In genomic region chr6:24721461-24722215, GRCh38 we compare ENCODE assay signal across 1 cellular context.
TF ChIP-seq lines count a peak whose summit lies in the region.

No MANE protein-coding gene starts in this region.

TF ChIP-seq in HEK293, 187 proteins besides CTCF, POLR2A, EP300 and RAD21 (continued from another document and continues in another):
- TF ChIP-seq, protein P1, sequence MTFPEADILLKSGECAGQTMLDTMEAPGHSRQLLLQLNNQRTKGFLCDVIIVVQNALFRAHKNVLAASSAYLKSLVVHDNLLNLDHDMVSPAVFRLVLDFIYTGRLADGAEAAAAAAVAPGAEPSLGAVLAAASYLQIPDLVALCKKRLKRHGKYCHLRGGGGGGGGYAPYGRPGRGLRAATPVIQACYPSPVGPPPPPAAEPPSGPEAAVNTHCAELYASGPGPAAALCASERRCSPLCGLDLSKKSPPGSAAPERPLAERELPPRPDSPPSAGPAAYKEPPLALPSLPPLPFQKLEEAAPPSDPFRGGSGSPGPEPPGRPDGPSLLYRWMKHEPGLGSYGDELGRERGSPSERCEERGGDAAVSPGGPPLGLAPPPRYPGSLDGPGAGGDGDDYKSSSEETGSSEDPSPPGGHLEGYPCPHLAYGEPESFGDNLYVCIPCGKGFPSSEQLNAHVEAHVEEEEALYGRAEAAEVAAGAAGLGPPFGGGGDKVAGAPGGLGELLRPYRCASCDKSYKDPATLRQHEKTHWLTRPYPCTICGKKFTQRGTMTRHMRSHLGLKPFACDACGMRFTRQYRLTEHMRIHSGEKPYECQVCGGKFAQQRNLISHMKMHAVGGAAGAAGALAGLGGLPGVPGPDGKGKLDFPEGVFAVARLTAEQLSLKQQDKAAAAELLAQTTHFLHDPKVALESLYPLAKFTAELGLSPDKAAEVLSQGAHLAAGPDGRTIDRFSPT (tag by site-specific recombination; IDR thresholded peaks at IDR 0.05): no peak
- TF ChIP-seq, protein P2, sequence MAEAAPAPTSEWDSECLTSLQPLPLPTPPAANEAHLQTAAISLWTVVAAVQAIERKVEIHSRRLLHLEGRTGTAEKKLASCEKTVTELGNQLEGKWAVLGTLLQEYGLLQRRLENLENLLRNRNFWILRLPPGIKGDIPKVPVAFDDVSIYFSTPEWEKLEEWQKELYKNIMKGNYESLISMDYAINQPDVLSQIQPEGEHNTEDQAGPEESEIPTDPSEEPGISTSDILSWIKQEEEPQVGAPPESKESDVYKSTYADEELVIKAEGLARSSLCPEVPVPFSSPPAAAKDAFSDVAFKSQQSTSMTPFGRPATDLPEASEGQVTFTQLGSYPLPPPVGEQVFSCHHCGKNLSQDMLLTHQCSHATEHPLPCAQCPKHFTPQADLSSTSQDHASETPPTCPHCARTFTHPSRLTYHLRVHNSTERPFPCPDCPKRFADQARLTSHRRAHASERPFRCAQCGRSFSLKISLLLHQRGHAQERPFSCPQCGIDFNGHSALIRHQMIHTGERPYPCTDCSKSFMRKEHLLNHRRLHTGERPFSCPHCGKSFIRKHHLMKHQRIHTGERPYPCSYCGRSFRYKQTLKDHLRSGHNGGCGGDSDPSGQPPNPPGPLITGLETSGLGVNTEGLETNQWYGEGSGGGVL (tag by site-specific recombination; IDR thresholded peaks at IDR 0.05): no peak
- TF ChIP-seq TCF7L2 (IDR thresholded peaks at IDR 0.05; ENCODE audit: borderline replicate concordance, low read depth, low read length): no peak
- no peak for TF ChIP-seq KLF17 (tag by site-specific recombination; IDR thresholded peaks at IDR 0.05)
- no peak for TF ChIP-seq ZNF302 (tag by site-specific recombination; IDR thresholded peaks at IDR 0.05; ENCODE audit: low read depth)
- no peak; the same call in 1 of the 2 replicates for TF ChIP-seq ZNF391 (tag by site-specific recombination; IDR thresholded peaks at IDR 0.05; ENCODE audit: borderline replicate concordance, low read depth)
- TF ChIP-seq PRDM10 (tag by site-specific recombination; IDR thresholded peaks at IDR 0.05): no peak
- TF ChIP-seq ZSCAN16 (tag by site-specific recombination; IDR thresholded peaks at IDR 0.05): no peak; the same call in 1 of the 2 replicates
- no peak; the same call in 1 of the 2 replicates for TF ChIP-seq WT1 (tag by site-specific recombination; IDR thresholded peaks at IDR 0.05)
- no peak for TF ChIP-seq ZNF621 (tag by site-specific recombination; IDR thresholded peaks at IDR 0.05)
- 0 out of 2 replicates have a peak, but pooled peaks have one; percentile 52 for TF ChIP-seq ZNF610 (tag by site-specific recombination; IDR thresholded peaks at IDR 0.05; ENCODE audit: borderline replicate concordance)
- no peak for TF ChIP-seq ZNF707 (tag by site-specific recombination; IDR thresholded peaks at IDR 0.05)
- no peak for TF ChIP-seq ZNF654 (tag by site-specific recombination; IDR thresholded peaks at IDR 0.05; ENCODE audit: low read depth)
- peak; percentile 96 for TF ChIP-seq ZFP69B (tag by site-specific recombination; IDR thresholded peaks at IDR 0.05)
- TF ChIP-seq SP2 (tag by site-specific recombination; IDR thresholded peaks at IDR 0.05): no peak
- 0 out of 2 replicates have a peak, but pooled peaks have one; percentile 17 for TF ChIP-seq ZEB2 (tag by site-specific recombination; IDR thresholded peaks at IDR 0.05)
- no peak for TF ChIP-seq ZNF114 (tag by site-specific recombination; IDR thresholded peaks at IDR 0.05)
- peak; percentile 13; the same call in 1 of the 2 replicates for TF ChIP-seq KLF7 (tag by site-specific recombination; IDR thresholded peaks at IDR 0.05; ENCODE audit: borderline replicate concordance)
- TF ChIP-seq, protein P3, sequence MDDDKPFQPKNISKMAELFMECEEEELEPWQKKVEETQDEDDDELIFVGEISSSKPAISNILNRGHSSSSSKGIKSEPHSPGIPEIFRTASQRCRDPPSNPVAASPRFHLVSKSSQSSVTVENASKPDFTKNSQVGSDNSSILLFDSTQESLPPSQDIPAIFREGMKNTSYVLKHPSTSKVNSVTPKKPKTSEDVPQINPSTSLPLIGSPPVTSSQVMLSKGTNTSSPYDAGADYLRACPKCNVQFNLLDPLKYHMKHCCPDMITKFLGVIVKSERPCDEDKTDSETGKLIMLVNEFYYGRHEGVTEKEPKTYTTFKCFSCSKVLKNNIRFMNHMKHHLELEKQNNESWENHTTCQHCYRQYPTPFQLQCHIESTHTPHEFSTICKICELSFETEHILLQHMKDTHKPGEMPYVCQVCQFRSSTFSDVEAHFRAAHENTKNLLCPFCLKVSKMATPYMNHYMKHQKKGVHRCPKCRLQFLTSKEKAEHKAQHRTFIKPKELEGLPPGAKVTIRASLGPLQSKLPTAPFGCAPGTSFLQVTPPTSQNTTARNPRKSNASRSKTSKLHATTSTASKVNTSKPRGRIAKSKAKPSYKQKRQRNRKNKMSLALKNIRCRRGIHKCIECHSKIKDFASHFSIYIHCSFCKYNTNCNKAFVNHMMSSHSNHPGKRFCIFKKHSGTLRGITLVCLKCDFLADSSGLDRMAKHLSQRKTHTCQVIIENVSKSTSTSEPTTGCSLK (tag by site-specific recombination; IDR thresholded peaks at IDR 0.05): no peak
- TF ChIP-seq ZNF776 (tag by site-specific recombination; IDR thresholded peaks at IDR 0.05; ENCODE audit: borderline replicate concordance): no peak
- TF ChIP-seq GLIS2 (tag by site-specific recombination; IDR thresholded peaks at IDR 0.05): no peak; the same call in none of the 2 replicates
- TF ChIP-seq IKZF3 (tag by site-specific recombination; IDR thresholded peaks at IDR 0.05): no peak
- TF ChIP-seq GLIS1 (tag by site-specific recombination; IDR thresholded peaks at IDR 0.05): peak; percentile 53
- TF ChIP-seq PRDM4 (tag by site-specific recombination; IDR thresholded peaks at IDR 0.05): 0 out of 2 replicates have a peak, but pooled peaks have one; percentile 19
- TF ChIP-seq ZBTB11 (tag by site-specific recombination; conservative IDR thresholded peaks at IDR 0.05; ENCODE audit: low read depth): peak; percentile 11; the same call in 1 of the 2 replicates
- no peak for TF ChIP-seq RBAK (tag by site-specific recombination; IDR thresholded peaks at IDR 0.05)
- no peak for TF ChIP-seq ZNF394 (tag by site-specific recombination; IDR thresholded peaks at IDR 0.05; ENCODE audit: borderline replicate concordance)
- TF ChIP-seq FEZF1 (tag by site-specific recombination; IDR thresholded peaks at IDR 0.05): no peak
- TF ChIP-seq PATZ1 (tag by site-specific recombination; IDR thresholded peaks at IDR 0.05): no peak
- no peak; the same call in 1 of the 2 replicates for TF ChIP-seq EGR2 (tag by site-specific recombination; IDR thresholded peaks at IDR 0.05; ENCODE audit: low read depth)
- TF ChIP-seq, protein P4, sequence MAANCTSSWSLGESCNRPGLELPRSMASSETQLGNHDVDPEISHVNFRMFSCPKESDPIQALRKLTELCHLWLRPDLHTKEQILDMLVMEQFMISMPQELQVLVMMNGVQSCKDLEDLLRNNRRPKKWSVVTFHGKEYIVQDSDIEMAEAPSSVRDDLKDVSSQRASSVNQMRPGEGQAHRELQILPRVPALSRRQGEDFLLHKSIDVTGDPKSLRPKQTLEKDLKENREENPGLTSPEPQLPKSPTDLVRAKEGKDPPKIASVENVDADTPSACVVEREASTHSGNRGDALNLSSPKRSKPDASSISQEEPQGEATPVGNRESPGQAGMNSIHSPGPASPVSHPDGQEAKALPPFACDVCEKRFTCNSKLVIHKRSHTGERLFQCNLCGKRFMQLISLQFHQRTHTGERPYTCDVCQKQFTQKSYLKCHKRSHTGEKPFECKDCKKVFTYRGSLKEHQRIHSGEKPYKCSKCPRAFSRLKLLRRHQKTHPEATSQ (tag by site-specific recombination; IDR thresholded peaks at IDR 0.05): no peak
- no peak for TF ChIP-seq ZNF48 (tag by site-specific recombination; IDR thresholded peaks at IDR 0.05)
- TF ChIP-seq, protein P5, sequence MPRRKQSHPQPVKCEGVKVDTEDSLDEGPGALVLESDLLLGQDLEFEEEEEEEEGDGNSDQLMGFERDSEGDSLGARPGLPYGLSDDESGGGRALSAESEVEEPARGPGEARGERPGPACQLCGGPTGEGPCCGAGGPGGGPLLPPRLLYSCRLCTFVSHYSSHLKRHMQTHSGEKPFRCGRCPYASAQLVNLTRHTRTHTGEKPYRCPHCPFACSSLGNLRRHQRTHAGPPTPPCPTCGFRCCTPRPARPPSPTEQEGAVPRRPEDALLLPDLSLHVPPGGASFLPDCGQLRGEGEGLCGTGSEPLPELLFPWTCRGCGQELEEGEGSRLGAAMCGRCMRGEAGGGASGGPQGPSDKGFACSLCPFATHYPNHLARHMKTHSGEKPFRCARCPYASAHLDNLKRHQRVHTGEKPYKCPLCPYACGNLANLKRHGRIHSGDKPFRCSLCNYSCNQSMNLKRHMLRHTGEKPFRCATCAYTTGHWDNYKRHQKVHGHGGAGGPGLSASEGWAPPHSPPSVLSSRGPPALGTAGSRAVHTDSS (tag by site-specific recombination; IDR thresholded peaks at IDR 0.05): no peak
